ENCODE assay signal across 17 cellular contexts in the genomic region with DNA sequence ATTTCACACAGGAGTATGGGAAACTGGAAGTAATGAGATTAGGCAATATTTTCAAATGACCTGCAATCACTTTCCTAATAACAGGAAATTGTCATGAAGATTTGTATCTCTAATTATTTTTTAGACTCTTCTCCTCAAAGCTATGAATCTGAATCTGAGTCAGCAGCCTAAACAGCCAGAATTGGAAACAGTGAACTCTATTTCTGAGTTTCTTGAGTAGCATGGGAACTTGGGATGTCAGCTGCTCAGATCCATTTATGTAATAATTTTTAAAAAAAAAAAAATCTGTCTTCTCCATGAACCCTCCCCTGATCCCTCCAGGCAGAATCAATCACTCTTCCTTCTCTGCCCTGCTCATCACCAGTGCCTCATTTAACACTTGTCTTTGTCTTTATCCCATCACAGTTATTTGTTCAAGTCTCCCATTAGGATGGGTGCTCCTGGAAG.
A peak's percentile ranks its signal among the peaks of the same experiment; 100 is the strongest.
DNase-seq lines count a peak whose midpoint lies in the region; ATAC-seq, FAIRE-seq and TF ChIP-seq lines count a peak whose summit lies in the region.
"Had no signal": no experiment of that assay in that cellular context is flagged by ENCODE, and none has a peak within 500 bp of the region (broad histone marks: within the 10 kb centered on the region; RNA-seq: fewer than 3 reads in every experiment).

No MANE protein-coding gene starts in this region.

- intact Hi-C loops in aorta (cut with DNase I), result no loop called here

- ATAC-seq in aorta (ENCODE audit: low FRiP score), result peak; percentile 57
- ATAC-seq: T-cell had no signal

- no peak for FAIRE-seq in GM12892 (lab: Jason Lieb, UNC)
- FAIRE-seq: RCC 7860 had no signal

- no peak overlapping the region for H3K4me3 ChIP-seq in fibroblast of villous mesenchyme (ENCODE audit: low read depth, low read length)
- no peak overlapping the region for H3K4me3 ChIP-seq in aorta (ENCODE audit: low read length in 2 of 2)
- H3K4me3 ChIP-seq: smooth muscle cell, thoracic aorta had no signal

- H3K4me1 ChIP-seq in aorta (ENCODE audit: control insufficient read depth in 1 of 2, insufficient read depth in 2 of 2, low read length in 2 of 2), result peaks cover 0 to 3% of the 10 kb centered on the region in 2 donors
- H3K4me1 ChIP-seq: parathyroid adenoma had no signal

- no peaks in the 10 kb centered on the region for H3K36me3 ChIP-seq in aorta (ENCODE audit: control insufficient read depth in 1 of 2, insufficient read depth in 2 of 2, low read length in 1 of 2)
- H3K36me3 ChIP-seq: thoracic aorta had no signal

- DNase-seq in GM03348 (ENCODE audit: low spot score) (peak; percentile 71), amniotic epithelial cell (ENCODE audit: low read depth) (peak; percentile 43), fibroblast of villous mesenchyme (ENCODE audit: low read depth) (peak; percentile 90), aorta (no peak), erythroblast (lab: John Stamatoyannopoulos, UW) (no peak), SK-N-DZ (ENCODE audit: low spot score) (no peak), GM12892 (ENCODE audit: insufficient read length) (no peak)
- DNase-seq: activated CD8-positive, alpha-beta memory T cell treated with anti-CD3 and anti-CD28 coated beads for 24 hours; endodermal cell; glutamatergic neuron; NCI-H2171 treated with DMSO at 0.1 percent for 48 hours; T-cell had no signal

- no peaks in the 10 kb centered on the region for H3K27me3 ChIP-seq in aorta (ENCODE audit: control insufficient read depth in 1 of 2, insufficient read depth in 2 of 2, low read length in 1 of 2)

- no peak for TF ChIP-seq POLR2A in erythroblast (IDR thresholded peaks at IDR 0.05; ENCODE audit: low read length)
- no peak for TF ChIP-seq POLR2A in GM12892 (IDR thresholded peaks at IDR 0.05; ENCODE audit: low read depth, low read length)

- no peak for TF ChIP-seq CTCF in fibroblast of villous mesenchyme (IDR thresholded peaks at IDR 0.05; ENCODE audit: insufficient read depth, low read depth, low read length)

- no peak overlapping the region for H3K27ac ChIP-seq in aorta (ENCODE audit: low read depth in 1 of 2, low read length in 2 of 2)
- H3K27ac ChIP-seq: C4-2B, parathyroid adenoma, thoracic aorta had no signal

- H3K9me3 ChIP-seq in aorta (ENCODE audit: control insufficient read depth, low read length), result no peaks in the 10 kb centered on the region
- H3K9me3 ChIP-seq: thoracic aorta had no signal

Comparison
In these comparisons a context has a peak if more than half of its experiments do, and no peak if none do; other contexts are left out.
1. DNase-seq: peak in GM03348 (single experiment), amniotic epithelial cell (single experiment) and fibroblast of villous mesenchyme (single experiment); none in aorta (0 of 2), erythroblast (0 of 2), SK-N-DZ (single experiment) and GM12892 (single experiment).